ENCODE assay signal across 26 cellular contexts in genomic region chr2:207491954-207492353, GRCh38.
"Had no signal": no experiment of that assay in that cellular context is flagged by ENCODE, and none has a peak within 500 bp of the region (broad histone marks: within the 10 kb centered on the region; RNA-seq: fewer than 3 reads in every experiment).

No MANE protein-coding gene starts in this region.

- H3K4me3 ChIP-seq: breast epithelium, heart right ventricle, lower lobe of right lung, psoas muscle, stomach, suprapubic skin, tibial artery had no signal

- H3K9me3 ChIP-seq: breast epithelium, heart right ventricle, lower lobe of right lung, psoas muscle, stomach, suprapubic skin, tibial artery had no signal

- H3K4me1 ChIP-seq: breast epithelium, lower lobe of right lung, parathyroid adenoma, psoas muscle, stomach, suprapubic skin, tibial artery had no signal

- H3K27me3 ChIP-seq: breast epithelium, foreskin keratinocyte, heart right ventricle, stomach, suprapubic skin, tibial artery had no signal

- H3K27ac ChIP-seq: breast epithelium, foreskin keratinocyte, lower lobe of right lung, parathyroid adenoma, psoas muscle, stomach, suprapubic skin, tibial artery had no signal

- H3K4me3 Mint-ChIP-seq: activated CD8-positive, alpha-beta T cell treated with anti-CD3 and anti-CD28 coated beads for 36 hours; naive thymus-derived CD8-positive, alpha-beta T cell; neural crest cell; stimulated activated naive B cell treated with anti-CD40 and anti-IgM and Interleukin-4, amounts not matched to agents 10 μg/mL and 1 μg/mL and 100 μg/mL, for 72 hours had no signal

- H3K36me3 ChIP-seq: breast epithelium, heart right ventricle, lower lobe of right lung, stomach, suprapubic skin, tibial artery had no signal

- H3K27me3 Mint-ChIP-seq: activated CD8-positive, alpha-beta T cell treated with anti-CD3 and anti-CD28 coated beads for 36 hours; naive thymus-derived CD8-positive, alpha-beta T cell; stimulated activated naive B cell treated with anti-CD40 and anti-IgM and Interleukin-4, amounts not matched to agents 10 μg/mL and 1 μg/mL and 100 μg/mL, for 72 hours had no signal

- ATAC-seq: activated CD8-positive, alpha-beta T cell treated with anti-CD3 and anti-CD28 coated beads for 36 hours; activated naive CD4-positive, alpha-beta T cell treated with anti-CD3 and anti-CD28 coated beads, Interleukin-2, amount 50 U/mL, for 72 hours; esophagus mucosa; foreskin keratinocyte; naive thymus-derived CD8-positive, alpha-beta T cell; psoas muscle; stimulated activated naive B cell treated with anti-CD40 and anti-IgM and Interleukin-4, amounts not matched to agents 10 μg/mL and 1 μg/mL and 100 μg/mL, for 72 hours had no signal

- DNase-seq: activated CD4-positive, alpha-beta T cell treated with anti-CD3 and anti-CD28 coated beads for 1 hour; activated CD4-positive, alpha-beta T cell treated with anti-CD3 and anti-CD28 coated beads, Interleukin-2, amount 50 U/mL, for 1 hour; activated CD8-positive, alpha-beta T cell treated with anti-CD3 and anti-CD28 coated beads for 36 hours; activated naive CD4-positive, alpha-beta T cell; activated T-cell treated with anti-CD3 and anti-CD28 coated beads, Interleukin-2, amount 50 U/mL, for 48 hours; central memory CD4-positive, alpha-beta T cell; foreskin keratinocyte; heart right ventricle; lower lobe of right lung; mesenchymal stem cell; naive thymus-derived CD8-positive, alpha-beta T cell; occipital lobe; psoas muscle; stimulated activated CD4-positive, alpha-beta T cell treated with anti-CD3 and anti-CD28 coated beads, Interleukin-15, amount 100 ng/mL, for 24 hours; stimulated activated CD4-positive, alpha-beta T cell treated with anti-CD3 and anti-CD28 coated beads, Interleukin-2, amount 100 ng/mL, for 24 hours; stimulated activated naive B cell treated with anti-CD40 and anti-IgM and Interleukin-4, amounts not matched to agents 10 μg/mL and 1 μg/mL and 100 μg/mL, for 72 hours; stomach; T1000; tibial artery had no signal

- H3K36me3 Mint-ChIP-seq: activated naive CD4-positive, alpha-beta T cell treated with anti-CD3 and anti-CD28 coated beads, Interleukin-2, amount 50 U/mL, for 72 hours; naive thymus-derived CD8-positive, alpha-beta T cell; stimulated activated naive B cell treated with anti-CD40 and anti-IgM and Interleukin-4, amounts not matched to agents 10 μg/mL and 1 μg/mL and 100 μg/mL, for 72 hours had no signal

- H3K27ac Mint-ChIP-seq: activated CD8-positive, alpha-beta T cell treated with anti-CD3 and anti-CD28 coated beads for 36 hours; activated naive CD4-positive, alpha-beta T cell treated with anti-CD3 and anti-CD28 coated beads, Interleukin-2, amount 50 U/mL, for 72 hours; activated T-helper 2 cell treated with anti-CD3 and anti-CD28 coated beads, Interferon-gamma antibody, Interleukin-2, Interleukin-4, amounts not matched to agents 10 μg/mL and 5 μg/mL and 100 μg/mL, durations not matched to agents 14 hours and 24 hours and 36 hours; stimulated activated naive B cell treated with anti-CD40 and anti-IgM and Interleukin-4, amounts not matched to agents 10 μg/mL and 1 μg/mL and 100 μg/mL, for 72 hours had no signal

- H3K9me3 Mint-ChIP-seq: activated CD8-positive, alpha-beta T cell treated with anti-CD3 and anti-CD28 coated beads for 36 hours; activated naive CD4-positive, alpha-beta T cell treated with anti-CD3 and anti-CD28 coated beads, Interleukin-2, amount 50 U/mL, for 72 hours; activated T-helper 2 cell treated with anti-CD3 and anti-CD28 coated beads, Interferon-gamma antibody, Interleukin-2, Interleukin-4, amounts not matched to agents 10 μg/mL and 5 μg/mL and 100 μg/mL, durations not matched to agents 14 hours and 24 hours and 36 hours; naive thymus-derived CD8-positive, alpha-beta T cell; neural crest cell; stimulated activated naive B cell treated with anti-CD40 and anti-IgM and Interleukin-4, amounts not matched to agents 10 μg/mL and 1 μg/mL and 100 μg/mL, for 72 hours had no signal
